3 cellular contexts compared by ENCODE assay signal in genomic region chr11:26377619-26378018, GRCh38.
TF ChIP-seq lines count a peak whose summit lies in the region.

No MANE protein-coding gene starts in this region.

TF ChIP-seq in HepG2, 621 proteins besides CTCF, POLR2A, EP300 and RAD21:
- TF ChIP-seq ZNF879 (CRISPR knock-in tag; IDR thresholded peaks at IDR 0.05), result no peak
- peak; percentile 98 for TF ChIP-seq ZNF317 (CRISPR knock-in tag; IDR thresholded peaks at IDR 0.05)

TF ChIP-seq in WTC11, 78 proteins besides CTCF, POLR2A, EP300 and RAD21:
- TF ChIP-seq ZNF317 (CRISPR knock-in tag; IDR thresholded peaks at IDR 0.05; ENCODE audit: borderline replicate concordance, low read depth), result peak; percentile 98
- no peak for TF ChIP-seq IRF1 (CRISPR knock-in tag; IDR thresholded peaks at IDR 0.05)

TF ChIP-seq in K562, 482 proteins besides CTCF, POLR2A, EP300 and RAD21:
- TF ChIP-seq TRIM28 (IDR thresholded peaks at IDR 0.05) (peak; percentile 41; the same call in 1 of the 2 replicates), ZNF280B (CRISPR knock-in tag; IDR thresholded peaks at IDR 0.05) (no peak), ZBTB8A (IDR thresholded peaks at IDR 0.05; ENCODE audit: partially characterized antibody) (no peak), CBX3 (IDR thresholded peaks at IDR 0.05; ENCODE audit: borderline replicate concordance in 1 of 2, low read length in 2 of 2) (peak in 1 of 2 experiments; percentile 47; a peak in 1 of 3 replicates), KLF13 (tag; IDR thresholded peaks at IDR 0.05; ENCODE audit: borderline replicate concordance, low read depth) (no peak), ZFP36 (IDR thresholded peaks at IDR 0.05; ENCODE audit: low read depth, low read length, partially characterized antibody) (no peak)
- TF ChIP-seq, protein P1, sequence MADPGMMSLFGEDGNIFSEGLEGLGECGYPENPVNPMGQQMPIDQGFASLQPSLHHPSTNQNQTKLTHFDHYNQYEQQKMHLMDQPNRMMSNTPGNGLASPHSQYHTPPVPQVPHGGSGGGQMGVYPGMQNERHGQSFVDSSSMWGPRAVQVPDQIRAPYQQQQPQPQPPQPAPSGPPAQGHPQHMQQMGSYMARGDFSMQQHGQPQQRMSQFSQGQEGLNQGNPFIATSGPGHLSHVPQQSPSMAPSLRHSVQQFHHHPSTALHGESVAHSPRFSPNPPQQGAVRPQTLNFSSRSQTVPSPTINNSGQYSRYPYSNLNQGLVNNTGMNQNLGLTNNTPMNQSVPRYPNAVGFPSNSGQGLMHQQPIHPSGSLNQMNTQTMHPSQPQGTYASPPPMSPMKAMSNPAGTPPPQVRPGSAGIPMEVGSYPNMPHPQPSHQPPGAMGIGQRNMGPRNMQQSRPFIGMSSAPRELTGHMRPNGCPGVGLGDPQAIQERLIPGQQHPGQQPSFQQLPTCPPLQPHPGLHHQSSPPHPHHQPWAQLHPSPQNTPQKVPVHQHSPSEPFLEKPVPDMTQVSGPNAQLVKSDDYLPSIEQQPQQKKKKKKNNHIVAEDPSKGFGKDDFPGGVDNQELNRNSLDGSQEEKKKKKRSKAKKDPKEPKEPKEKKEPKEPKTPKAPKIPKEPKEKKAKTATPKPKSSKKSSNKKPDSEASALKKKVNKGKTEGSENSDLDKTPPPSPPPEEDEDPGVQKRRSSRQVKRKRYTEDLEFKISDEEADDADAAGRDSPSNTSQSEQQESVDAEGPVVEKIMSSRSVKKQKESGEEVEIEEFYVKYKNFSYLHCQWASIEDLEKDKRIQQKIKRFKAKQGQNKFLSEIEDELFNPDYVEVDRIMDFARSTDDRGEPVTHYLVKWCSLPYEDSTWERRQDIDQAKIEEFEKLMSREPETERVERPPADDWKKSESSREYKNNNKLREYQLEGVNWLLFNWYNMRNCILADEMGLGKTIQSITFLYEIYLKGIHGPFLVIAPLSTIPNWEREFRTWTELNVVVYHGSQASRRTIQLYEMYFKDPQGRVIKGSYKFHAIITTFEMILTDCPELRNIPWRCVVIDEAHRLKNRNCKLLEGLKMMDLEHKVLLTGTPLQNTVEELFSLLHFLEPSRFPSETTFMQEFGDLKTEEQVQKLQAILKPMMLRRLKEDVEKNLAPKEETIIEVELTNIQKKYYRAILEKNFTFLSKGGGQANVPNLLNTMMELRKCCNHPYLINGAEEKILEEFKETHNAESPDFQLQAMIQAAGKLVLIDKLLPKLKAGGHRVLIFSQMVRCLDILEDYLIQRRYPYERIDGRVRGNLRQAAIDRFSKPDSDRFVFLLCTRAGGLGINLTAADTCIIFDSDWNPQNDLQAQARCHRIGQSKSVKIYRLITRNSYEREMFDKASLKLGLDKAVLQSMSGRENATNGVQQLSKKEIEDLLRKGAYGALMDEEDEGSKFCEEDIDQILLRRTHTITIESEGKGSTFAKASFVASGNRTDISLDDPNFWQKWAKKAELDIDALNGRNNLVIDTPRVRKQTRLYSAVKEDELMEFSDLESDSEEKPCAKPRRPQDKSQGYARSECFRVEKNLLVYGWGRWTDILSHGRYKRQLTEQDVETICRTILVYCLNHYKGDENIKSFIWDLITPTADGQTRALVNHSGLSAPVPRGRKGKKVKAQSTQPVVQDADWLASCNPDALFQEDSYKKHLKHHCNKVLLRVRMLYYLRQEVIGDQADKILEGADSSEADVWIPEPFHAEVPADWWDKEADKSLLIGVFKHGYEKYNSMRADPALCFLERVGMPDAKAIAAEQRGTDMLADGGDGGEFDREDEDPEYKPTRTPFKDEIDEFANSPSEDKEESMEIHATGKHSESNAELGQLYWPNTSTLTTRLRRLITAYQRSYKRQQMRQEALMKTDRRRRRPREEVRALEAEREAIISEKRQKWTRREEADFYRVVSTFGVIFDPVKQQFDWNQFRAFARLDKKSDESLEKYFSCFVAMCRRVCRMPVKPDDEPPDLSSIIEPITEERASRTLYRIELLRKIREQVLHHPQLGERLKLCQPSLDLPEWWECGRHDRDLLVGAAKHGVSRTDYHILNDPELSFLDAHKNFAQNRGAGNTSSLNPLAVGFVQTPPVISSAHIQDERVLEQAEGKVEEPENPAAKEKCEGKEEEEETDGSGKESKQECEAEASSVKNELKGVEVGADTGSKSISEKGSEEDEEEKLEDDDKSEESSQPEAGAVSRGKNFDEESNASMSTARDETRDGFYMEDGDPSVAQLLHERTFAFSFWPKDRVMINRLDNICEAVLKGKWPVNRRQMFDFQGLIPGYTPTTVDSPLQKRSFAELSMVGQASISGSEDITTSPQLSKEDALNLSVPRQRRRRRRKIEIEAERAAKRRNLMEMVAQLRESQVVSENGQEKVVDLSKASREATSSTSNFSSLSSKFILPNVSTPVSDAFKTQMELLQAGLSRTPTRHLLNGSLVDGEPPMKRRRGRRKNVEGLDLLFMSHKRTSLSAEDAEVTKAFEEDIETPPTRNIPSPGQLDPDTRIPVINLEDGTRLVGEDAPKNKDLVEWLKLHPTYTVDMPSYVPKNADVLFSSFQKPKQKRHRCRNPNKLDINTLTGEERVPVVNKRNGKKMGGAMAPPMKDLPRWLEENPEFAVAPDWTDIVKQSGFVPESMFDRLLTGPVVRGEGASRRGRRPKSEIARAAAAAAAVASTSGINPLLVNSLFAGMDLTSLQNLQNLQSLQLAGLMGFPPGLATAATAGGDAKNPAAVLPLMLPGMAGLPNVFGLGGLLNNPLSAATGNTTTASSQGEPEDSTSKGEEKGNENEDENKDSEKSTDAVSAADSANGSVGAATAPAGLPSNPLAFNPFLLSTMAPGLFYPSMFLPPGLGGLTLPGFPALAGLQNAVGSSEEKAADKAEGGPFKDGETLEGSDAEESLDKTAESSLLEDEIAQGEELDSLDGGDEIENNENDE (IDR thresholded peaks at IDR 0.05; ENCODE audit: low read depth, low read length), result no peak
